ENCODE assay signal across 17 cellular contexts in genomic region chr15:93349146-93349545, GRCh38.
DNase-seq lines count a peak whose midpoint lies in the region; ATAC-seq and TF ChIP-seq lines count a peak whose summit lies in the region.
"Had no signal": no experiment of that assay in that cellular context is flagged by ENCODE, and none has a peak within 500 bp of the region (broad histone marks: within the 10 kb centered on the region; RNA-seq: fewer than 3 reads in every experiment).

No MANE protein-coding gene starts in this region.

- no peaks in the 10 kb centered on the region for H3K4me1 Mint-ChIP-seq in activated naive CD4-positive, alpha-beta T cell treated with anti-CD3 and anti-CD28 coated beads, Interleukin-2, amount 10 ng/mL, durations not matched to agents 7 days and 5 days
- peaks cover 59% of the 10 kb centered on the region for H3K4me1 Mint-ChIP-seq in neural crest cell
- no peaks in the 10 kb centered on the region for H3K4me1 Mint-ChIP-seq in stimulated activated naive CD8-positive, alpha-beta T cell treated with anti-CD3 and anti-CD28 coated beads, Interleukin-15, amount 100 ng/mL, for 72 hours
- H3K4me1 Mint-ChIP-seq: CD14-positive monocyte; CD4-positive, alpha-beta memory T cell had no signal

- no peak overlapping the region for H3K4me3 Mint-ChIP-seq in activated naive CD4-positive, alpha-beta T cell treated with anti-CD3 and anti-CD28 coated beads, Interleukin-2, amount 10 ng/mL, durations not matched to agents 7 days and 5 days
- H3K4me3 Mint-ChIP-seq in neural crest cell = peak overlapping the region; percentile 71
- H3K4me3 Mint-ChIP-seq in stimulated activated naive CD8-positive, alpha-beta T cell treated with anti-CD3 and anti-CD28 coated beads, Interleukin-15, amount 100 ng/mL, for 72 hours = no peak overlapping the region
- H3K4me3 Mint-ChIP-seq: CD14-positive monocyte; CD4-positive, alpha-beta memory T cell had no signal

- H3K27ac Mint-ChIP-seq in activated naive CD4-positive, alpha-beta T cell treated with anti-CD3 and anti-CD28 coated beads, Interleukin-2, amount 10 ng/mL, durations not matched to agents 7 days and 5 days = peak overlapping the region; percentile 72
- H3K27ac Mint-ChIP-seq in neural crest cell (ENCODE audit: unreplicated experiment) = peak overlapping the region; percentile 97
- H3K27ac Mint-ChIP-seq in stimulated activated naive CD8-positive, alpha-beta T cell treated with anti-CD3 and anti-CD28 coated beads, Interleukin-15, amount 100 ng/mL, for 72 hours = no peak overlapping the region
- H3K27ac Mint-ChIP-seq: CD14-positive monocyte; CD4-positive, alpha-beta memory T cell had no signal

- ATAC-seq in stimulated activated naive CD8-positive, alpha-beta T cell treated with anti-CD3 and anti-CD28 coated beads, Interleukin-15, amount 100 ng/mL, for 72 hours = no peak

- H3K36me3 Mint-ChIP-seq in activated naive CD4-positive, alpha-beta T cell treated with anti-CD3 and anti-CD28 coated beads, Interleukin-2, amount 10 ng/mL, durations not matched to agents 7 days and 5 days = no peaks in the 10 kb centered on the region
- H3K36me3 Mint-ChIP-seq in neural crest cell (ENCODE audit: low read depth) = peaks cover 15% of the 10 kb centered on the region
- H3K36me3 Mint-ChIP-seq: CD14-positive monocyte; CD4-positive, alpha-beta memory T cell had no signal

- CTCF ChIA-PET in activated naive CD4-positive, alpha-beta T cell treated with anti-CD3 and anti-CD28 coated beads, Interleukin-2, amount 10 ng/mL, durations not matched to agents 7 days and 5 days (lab: Charles Lee) = no interaction called here

- no peak overlapping the region for H3K27ac ChIP-seq in substantia nigra (ENCODE audit: low read depth, low read length, poor library complexity, severe bottlenecking)
- H3K27ac ChIP-seq: BLaER1, GM23248 had no signal

- H3K9me3 Mint-ChIP-seq in activated naive CD4-positive, alpha-beta T cell treated with anti-CD3 and anti-CD28 coated beads, Interleukin-2, amount 10 ng/mL, durations not matched to agents 7 days and 5 days = peaks cover 2% of the 10 kb centered on the region
- H3K9me3 Mint-ChIP-seq in neural crest cell = peaks cover 4% of the 10 kb centered on the region
- no peaks in the 10 kb centered on the region for H3K9me3 Mint-ChIP-seq in stimulated activated naive CD8-positive, alpha-beta T cell treated with anti-CD3 and anti-CD28 coated beads, Interleukin-15, amount 100 ng/mL, for 72 hours
- H3K9me3 Mint-ChIP-seq: CD4-positive, alpha-beta memory T cell had no signal

- H3K27me3 Mint-ChIP-seq in activated naive CD4-positive, alpha-beta T cell treated with anti-CD3 and anti-CD28 coated beads, Interleukin-2, amount 10 ng/mL, durations not matched to agents 7 days and 5 days = peaks cover 7% of the 10 kb centered on the region
- H3K27me3 Mint-ChIP-seq in neural crest cell (ENCODE audit: low read depth) = no peaks in the 10 kb centered on the region
- peaks cover 8% of the 10 kb centered on the region for H3K27me3 Mint-ChIP-seq in stimulated activated naive CD8-positive, alpha-beta T cell treated with anti-CD3 and anti-CD28 coated beads, Interleukin-15, amount 100 ng/mL, for 72 hours

- DNase-seq in activated naive CD4-positive, alpha-beta T cell treated with anti-CD3 and anti-CD28 coated beads, Interleukin-2, amount 10 ng/mL, durations not matched to agents 7 days and 5 days = no peak
- DNase-seq in activated naive CD4-positive, alpha-beta T cell treated with Interleukin-2 at 50 U/mL for 16 hours = no peak
- DNase-seq in ecto neural progenitor cell (ENCODE audit: low spot score) (peak; percentile 44), neural crest cell (ENCODE audit: low read depth, low spot score) (no peak), substantia nigra (lab: John Stamatoyannopoulos, UW) (no peak), pons (ENCODE audit: low spot score) (no peak), cerebellar cortex (ENCODE audit: low spot score) (no peak)
- no peak for DNase-seq in stimulated activated naive CD8-positive, alpha-beta T cell treated with anti-CD3 and anti-CD28 coated beads, Interleukin-15, amount 100 ng/mL, for 72 hours
- DNase-seq: 8988T; CD4-positive, alpha-beta memory T cell; DMS153; DMS79; GDM1; GM23248; HCEC 1CT had no signal

- TF ChIP-seq CTCF in neural crest cell (conservative IDR thresholded peaks at IDR 0.05) = no peak

Comparison
In these comparisons a context has a peak if more than half of its experiments do, and no peak if none do; other contexts are left out.
1. H3K27ac Mint-ChIP-seq: peak in activated naive CD4-positive, alpha-beta T cell treated with anti-CD3 and anti-CD28 coated beads, Interleukin-2, amount 10 ng/mL, durations not matched to agents 7 days and 5 days (single experiment) and neural crest cell (single experiment); none in stimulated activated naive CD8-positive, alpha-beta T cell treated with anti-CD3 and anti-CD28 coated beads, Interleukin-15, amount 100 ng/mL, for 72 hours (0 of 2).